In genomic region chr22:22877523-22878210, GRCh38 we compare ENCODE assay signal across 8 cellular contexts. TPM values are rescaled to one million over a fixed set of nuclear protein-coding genes. Genes with fewer than 3 reads are reported as not detected.
DNase-seq lines count a peak whose midpoint lies in the region; ATAC-seq and TF ChIP-seq lines count a peak whose summit lies in the region.

No MANE protein-coding gene starts in this region.

- ATAC-seq in GM19324 (IDR thresholded peaks at IDR 0.05; ENCODE audit: low FRiP score, unreplicated experiment) (no peak), HG02678 (IDR thresholded peaks at IDR 0.05; ENCODE audit: unreplicated experiment) (no peak)

- no peaks in the 10 kb centered on the region for H3K4me1 ChIP-seq in right atrium auricular region
- H3K4me1 ChIP-seq in spleen = peaks cover 0 to 34% (median 20%) of the 10 kb centered on the region in 6 donors

- H3K9me3 Mint-ChIP-seq in activated naive CD4-positive, alpha-beta T cell treated with anti-CD3 and anti-CD28 coated beads, Interleukin-2, amount 10 ng/mL, durations not matched to agents 7 days and 5 days = peaks cover 6% of the 10 kb centered on the region

- H3K27me3 ChIP-seq in right atrium auricular region (no peaks in the 10 kb centered on the region), spleen (replicated peaks in 1 of 7) (peaks cover 0 to 5% (median 0%) of the 10 kb centered on the region in 7 donors)

- no peak overlapping the region for H3K27ac Mint-ChIP-seq in activated naive CD4-positive, alpha-beta T cell treated with anti-CD3 and anti-CD28 coated beads, Interleukin-2, amount 10 ng/mL, durations not matched to agents 7 days and 5 days

- no peak overlapping the region for H3K4me3 Mint-ChIP-seq in activated naive CD4-positive, alpha-beta T cell treated with anti-CD3 and anti-CD28 coated beads, Interleukin-2, amount 10 ng/mL, durations not matched to agents 7 days and 5 days

- peaks cover 69% of the 10 kb centered on the region for H3K27me3 Mint-ChIP-seq in activated naive CD4-positive, alpha-beta T cell treated with anti-CD3 and anti-CD28 coated beads, Interleukin-2, amount 10 ng/mL, durations not matched to agents 7 days and 5 days

- no peaks in the 10 kb centered on the region for H3K4me1 Mint-ChIP-seq in activated naive CD4-positive, alpha-beta T cell treated with anti-CD3 and anti-CD28 coated beads, Interleukin-2, amount 10 ng/mL, durations not matched to agents 7 days and 5 days

- WGBS in spleen, 5 donors = 13 to 21% (median 18%) methylated on average over 6 to 7 of the region's 7 CpGs

- no peaks in the 10 kb centered on the region for H3K36me3 Mint-ChIP-seq in activated naive CD4-positive, alpha-beta T cell treated with anti-CD3 and anti-CD28 coated beads, Interleukin-2, amount 10 ng/mL, durations not matched to agents 7 days and 5 days

- H3K9me3 ChIP-seq in right atrium auricular region = peaks cover 0 to 14% of the 10 kb centered on the region in 2 donors
- peaks cover 0 to 23% (median 16%) of the 10 kb centered on the region in 8 donors for H3K9me3 ChIP-seq in spleen

- TF ChIP-seq CTCF in right atrium auricular region (IDR thresholded peaks at IDR 0.05) (peak; percentile 17 to 66), spleen (IDR thresholded peaks at IDR 0.05 in 8 of 11, conservative IDR thresholded peaks at IDR 0.05 in 3 of 11) (peak; percentile 50 to 76 (median 63))

- no peak overlapping the region for H3K4me3 ChIP-seq in right atrium auricular region
- H3K4me3 ChIP-seq in spleen = no peak overlapping the region

- H3K36me3 ChIP-seq in right atrium auricular region (no peaks in the 10 kb centered on the region), spleen (no peaks in the 10 kb centered on the region)

- DNase-seq in CMK (ENCODE audit: low read depth) (peak; percentile 20), HuH-7.5 (ENCODE audit: low spot score) (peak; percentile 71), SKM-1 treated with dmso at 0.1 percent for 144 hours (lab: John Stamatoyannopoulos, UW; ENCODE audit: unreplicated experiment) (peak; percentile 74), right atrium auricular region (ENCODE audit: low spot score) (no peak), spleen (peak; percentile 88)
- DNase-seq in activated naive CD4-positive, alpha-beta T cell treated with anti-CD3 and anti-CD28 coated beads, Interleukin-2, amount 10 ng/mL, durations not matched to agents 7 days and 5 days = peak; percentile 85

- intact Hi-C loops in spleen (cut with DNase I; ENCODE audit: low total_unique reads) = no loop called here

- H3K27ac ChIP-seq in right atrium auricular region (no peak overlapping the region), spleen (no peak overlapping the region)

- TF ChIP-seq POLR2A in spleen (IDR thresholded peaks at IDR 0.05) = no peak

- CTCF ChIA-PET in activated naive CD4-positive, alpha-beta T cell treated with anti-CD3 and anti-CD28 coated beads, Interleukin-2, amount 10 ng/mL, durations not matched to agents 7 days and 5 days (lab: Charles Lee) = interaction anchor here (0.7 to 9.1 kb wide), 15 partner anchors 8 to 110 kb away, joined by 3 to 191 read pairs (median 6); no protein-coding TSS in a partner anchor

RNA-seq across cellular contexts. Expression of gene IGLL5, which starts 9.9 kb away (rescaled TPM):
- total RNA-seq in right atrium auricular region (1 to 10 TPM in 1 of 2 donors, under 1 TPM in 1; 0.59 to 1.4 TPM), spleen (100 to 1,000 TPM in 5 of 7 donors, 10 to 100 TPM in 2; 55.9 to 720 (median 130) TPM)
- polyA plus RNA-seq in spleen = 100 to 1,000 TPM in 1 of 3 donors, 10 to 100 TPM in 2; 80.3 to 201 (median 93.0) TPM

Comparison
In these comparisons a context has a peak if more than half of its experiments do, and no peak if none do; other contexts are left out.
1. RNA of gene IGLL5, which starts 9.9 kb away (total RNA-seq): 55.9 to 720 TPM in spleen; 0.59 to 1.4 TPM in right atrium auricular region; every median in the first group is over 10 times any median in the second.